ENCODE assay signal across 8 cellular contexts in genomic region chr2:75432761-75433361, GRCh38.
A peak's percentile ranks its signal among the peaks of the same experiment; 100 is the strongest.
DNase-seq lines count a peak whose midpoint lies in the region; ATAC-seq and TF ChIP-seq lines count a peak whose summit lies in the region.

No MANE protein-coding gene starts in this region.

- DNase-seq in GM06990 (ENCODE audit: extremely low read depth, insufficient read length) (peak; percentile 84), GM20000 (ENCODE audit: low spot score) (peak; percentile 65), glomerular visceral epithelial cell (ENCODE audit: extremely low spot score) (peak; percentile 88), HUDEP-2 (lab: John Stamatoyannopoulos, UW; ENCODE audit: unreplicated experiment in 76 of 76) (no peak), MV-4-11 (lab: John Stamatoyannopoulos, UW) (no peak), NOMO-1 (lab: John Stamatoyannopoulos, UW; ENCODE audit: unreplicated experiment in 2 of 2) (no peak)
- DNase-seq in activated naive CD4-positive, alpha-beta T cell treated with Interleukin-2 at 50 U/mL for 16 hours = no peak

- no peaks in the 10 kb centered on the region for H3K36me3 ChIP-seq in GM06990 (ENCODE audit: control insufficient read depth, insufficient read depth, low read length)

- TF ChIP-seq CTCF in GM06990 (IDR thresholded peaks at IDR 0.05; ENCODE audit: insufficient read depth, low read length, poor library complexity, severe bottlenecking) (no peak), GM20000 (IDR thresholded peaks at IDR 0.05; ENCODE audit: extremely low read depth, missing control alignments) (no peak)

- H3K27me3 ChIP-seq in GM06990 (replicated peaks; ENCODE audit: control insufficient read depth, insufficient read depth, low read length) = no peaks in the 10 kb centered on the region

- H3K4me3 ChIP-seq in GM06990 (replicated peaks; ENCODE audit: low read depth, low read length) = peak overlapping the region; percentile 29

- ATAC-seq in HG03354 (IDR thresholded peaks at IDR 0.05; ENCODE audit: poor library complexity, severe bottlenecking, unreplicated experiment) = peak; percentile 84

Comparison
In these comparisons a context has a peak if more than half of its experiments do, and no peak if none do; other contexts are left out.
1. DNase-seq: peak in GM06990 (single experiment), GM20000 (single experiment) and glomerular visceral epithelial cell (single experiment); none in activated naive CD4-positive, alpha-beta T cell treated with Interleukin-2 at 50 U/mL for 16 hours (single experiment), HUDEP-2 (0 of 76), MV-4-11 (single experiment) and NOMO-1 (0 of 2).